Comparison of ENCODE assay signal across 20 cellular contexts in the genomic region with DNA sequence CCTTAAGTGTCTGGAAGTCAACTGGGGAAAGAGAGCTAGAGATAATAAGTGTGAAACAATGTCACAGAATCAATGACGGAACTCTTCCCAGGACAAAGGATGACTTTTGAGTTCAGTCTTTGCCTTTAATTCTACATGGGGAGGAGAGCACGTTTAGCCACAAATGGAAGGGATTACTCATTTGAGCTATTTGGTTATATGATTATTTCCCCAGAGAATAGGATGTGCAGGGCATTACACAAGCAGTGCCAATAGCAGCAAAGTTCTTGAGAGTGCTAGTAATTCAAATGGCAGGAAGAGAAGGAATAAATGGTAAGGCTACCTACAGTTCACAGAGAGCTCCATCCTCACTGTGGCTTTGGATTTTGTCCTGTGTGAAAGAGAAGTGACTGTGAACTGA. TPM values are rescaled to one million over a fixed set of nuclear protein-coding genes. Genes with fewer than 3 reads are reported as not detected.
A peak's percentile ranks its signal among the peaks of the same experiment; 100 is the strongest.
DNase-seq lines count a peak whose midpoint lies in the region; ATAC-seq and TF ChIP-seq lines count a peak whose summit lies in the region.
"Had no signal": no experiment of that assay in that cellular context is flagged by ENCODE, and none has a peak within 500 bp of the region (broad histone marks: within the 10 kb centered on the region; RNA-seq: fewer than 3 reads in every experiment).

No MANE protein-coding gene starts in this region.

- intact Hi-C loops in right lobe of liver (cut with DNase I), result loop anchor here in 1 of 2 donors (5.0 kb wide), 1 partner anchor 53 kb away; no protein-coding TSS in a partner anchor

- no peaks in the 10 kb centered on the region for H3K27me3 ChIP-seq in stomach smooth muscle (ENCODE audit: control insufficient read depth in 1 of 2, insufficient read depth in 2 of 2, low read length in 2 of 2)
- no peaks in the 10 kb centered on the region for H3K27me3 ChIP-seq in right lobe of liver

- no peak overlapping the region for H3K27ac Mint-ChIP-seq in nephron progenitor cell
- H3K27ac Mint-ChIP-seq: activated naive CD8-positive, alpha-beta T cell treated with anti-CD3 and anti-CD28 coated beads, Interleukin-2, amount 10 ng/mL, durations not matched to agents 7 days and 5 days had no signal

- no peak overlapping the region for H3K4me3 Mint-ChIP-seq in nephron progenitor cell
- H3K4me3 Mint-ChIP-seq: activated naive CD8-positive, alpha-beta T cell treated with anti-CD3 and anti-CD28 coated beads, Interleukin-2, amount 10 ng/mL, durations not matched to agents 7 days and 5 days had no signal

- H3K9me3 ChIP-seq in stomach smooth muscle (ENCODE audit: control insufficient read depth in 2 of 2, low read length in 2 of 2) (no peaks in the 10 kb centered on the region), right lobe of liver (no peaks in the 10 kb centered on the region)

- no peak overlapping the region for H3K9ac ChIP-seq in stomach smooth muscle (ENCODE audit: low read length in 2 of 2)
- H3K9ac ChIP-seq: parathyroid adenoma had no signal

- no peak for TF ChIP-seq POLR2A in right lobe of liver (IDR thresholded peaks at IDR 0.05)

- WGBS in right lobe of liver (ENCODE audit: insufficient coverage, low coverage, low lambda C conversion rate, missing lambda C conversion rate), result 85% methylated on average over 2 of the region's 2 CpGs

- H3K27me3 Mint-ChIP-seq in nephron progenitor cell (ENCODE audit: low read depth, poor library complexity), result peaks cover 75% of the 10 kb centered on the region

- DNase-seq in EL, result peak; percentile 57
- DNase-seq in RWPE1 (ENCODE audit: low spot score), result no peak
- peak; percentile 90 for DNase-seq in fibroblast of mammary gland (ENCODE audit: low read depth)
- DNase-seq in ureter (ENCODE audit: low spot score), result no peak
- DNase-seq in right lobe of liver, result no peak
- no peak for DNase-seq in nephron progenitor cell
- DNase-seq: activated CD4-positive, alpha-beta T cell treated with anti-CD3 and anti-CD28 coated beads, Interleukin-2, amount 50 U/mL, for 48 hours; activated naive CD8-positive, alpha-beta T cell treated with anti-CD3 and anti-CD28 coated beads, Interleukin-2, amount 10 ng/mL, durations not matched to agents 7 days and 5 days; activated T-cell treated with anti-CD3 and anti-CD28 coated beads, Interleukin-2, amount 50 U/mL, for 48 hours; DMS53; GOT3; left colon; MV-4-11; NCI-H2081; NCI-H526 treated with DMSO at 0.1 percent for 48 hours; stimulated activated naive CD8-positive, alpha-beta T cell treated with anti-CD3 and anti-CD28 coated beads, Interleukin-15, Interleukin-2, amounts not matched to agents 100 U/mL and 50 U/mL, for 24 hours had no signal

- TF ChIP-seq CTCF in RWPE1 (conservative IDR thresholded peaks at IDR 0.05; ENCODE audit: low read depth), result no peak
- TF ChIP-seq CTCF in fibroblast of mammary gland (conservative IDR thresholded peaks at IDR 0.05; ENCODE audit: control insufficient read depth, insufficient read depth, low read depth, low read length), result no peak
- TF ChIP-seq CTCF in right lobe of liver (IDR thresholded peaks at IDR 0.05), result no peak
- TF ChIP-seq CTCF in nephron progenitor cell (IDR thresholded peaks at IDR 0.05), result no peak

- peaks cover 34% of the 10 kb centered on the region for H3K4me1 ChIP-seq in stomach smooth muscle (ENCODE audit: control insufficient read depth, insufficient read depth, low read length)
- peaks cover 0 to 48% (median 10%) of the 10 kb centered on the region in 4 donors for H3K4me1 ChIP-seq in right lobe of liver
- H3K4me1 ChIP-seq: parathyroid adenoma had no signal

- H3K4me3 ChIP-seq in fibroblast of mammary gland (ENCODE audit: control insufficient read depth, low read depth, low read length), result no peak overlapping the region
- no peak overlapping the region for H3K4me3 ChIP-seq in stomach smooth muscle (ENCODE audit: low read length in 2 of 2)
- no peak overlapping the region for H3K4me3 ChIP-seq in right lobe of liver

- H3K9me3 Mint-ChIP-seq in nephron progenitor cell, result no peaks in the 10 kb centered on the region

- CTCF ChIA-PET in RWPE1 (lab: Yijun Ruan, JAX), result interaction anchor here (0.6 kb wide), 1 partner anchor 95 kb away, joined by 5 read pairs; no protein-coding TSS in a partner anchor

- H3K36me3 ChIP-seq in stomach smooth muscle (ENCODE audit: control insufficient read depth in 2 of 2, insufficient read depth in 2 of 2, low read length in 2 of 2), result peaks cover 0 to 2% of the 10 kb centered on the region in 2 donors
- no peaks in the 10 kb centered on the region for H3K36me3 ChIP-seq in right lobe of liver

- no peak for ATAC-seq in right lobe of liver
- no peak for ATAC-seq in HG02798 (IDR thresholded peaks at IDR 0.05; ENCODE audit: poor library complexity, unreplicated experiment)
- ATAC-seq: left colon; stimulated activated naive CD8-positive, alpha-beta T cell treated with anti-CD3 and anti-CD28 coated beads, Interleukin-15, Interleukin-2, amounts not matched to agents 100 U/mL and 50 U/mL, for 24 hours had no signal

- POLR2A ChIA-PET in RWPE1 (lab: Yijun Ruan, JAX; ENCODE audit: low non-redundant PET), result no interaction called here

- no peaks in the 10 kb centered on the region for H3K36me3 Mint-ChIP-seq in nephron progenitor cell (ENCODE audit: low read depth)
- H3K36me3 Mint-ChIP-seq: activated naive CD8-positive, alpha-beta T cell treated with anti-CD3 and anti-CD28 coated beads, Interleukin-2, amount 10 ng/mL, durations not matched to agents 7 days and 5 days had no signal

- H3K27ac ChIP-seq in RWPE1, result peak overlapping the region; percentile 47
- peak overlapping the region; percentile 53 for H3K27ac ChIP-seq in stomach smooth muscle (ENCODE audit: low read length)
- peak overlapping the region in 1 of 3 donors; percentile 61 for H3K27ac ChIP-seq in right lobe of liver
- H3K27ac ChIP-seq: C4-2B, parathyroid adenoma had no signal

- H3K4me1 Mint-ChIP-seq in nephron progenitor cell, result no peaks in the 10 kb centered on the region
- H3K4me1 Mint-ChIP-seq: activated naive CD8-positive, alpha-beta T cell treated with anti-CD3 and anti-CD28 coated beads, Interleukin-2, amount 10 ng/mL, durations not matched to agents 7 days and 5 days had no signal

RNA-seq across cellular contexts. Expression of gene EGFR, which starts 6.0 kb away (rescaled TPM):
- total RNA-seq in ureter, result 144 TPM
- total RNA-seq in right lobe of liver, result 100 to 1,000 TPM in 1 of 6 experiments, 10 to 100 TPM in 5; 59.3 to 127 (median 93.7) TPM
- total RNA-seq: activated naive CD8-positive, alpha-beta T cell treated with anti-CD3 and anti-CD28 coated beads, Interleukin-2, amount 10 ng/mL, durations not matched to agents 7 days and 5 days had no signal

Comparison
In these comparisons a context has a peak if more than half of its experiments do, and no peak if none do; other contexts are left out.
1. DNase-seq: peak in EL (single experiment) and fibroblast of mammary gland (single experiment); none in RWPE1 (single experiment), ureter (single experiment), right lobe of liver (0 of 3) and nephron progenitor cell (single experiment).